ENCODE assay signal across 1 cellular context in the genomic region with DNA sequence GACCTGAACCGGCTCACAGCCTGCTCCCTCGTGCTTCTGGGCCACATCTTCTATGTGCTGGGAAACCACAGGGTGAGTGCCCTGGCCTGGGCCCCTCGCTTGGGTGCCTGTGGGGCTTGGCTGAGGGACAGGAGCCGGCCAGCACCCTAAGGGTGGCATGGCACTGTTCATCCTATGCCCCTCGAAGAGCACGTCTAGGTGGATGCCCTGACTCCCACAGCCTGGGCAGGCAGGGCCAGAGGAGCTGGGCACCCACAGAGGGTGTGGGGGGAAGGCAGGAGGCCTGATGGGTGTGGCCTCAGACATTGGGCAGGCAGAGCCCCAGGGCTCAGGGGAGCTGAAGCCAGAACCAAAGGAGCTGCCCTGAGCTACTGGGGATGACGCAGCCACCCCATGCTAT.
TF ChIP-seq lines count a peak whose summit lies in the region.

No MANE protein-coding gene starts in this region.

TF ChIP-seq in K562, 482 proteins besides CTCF, POLR2A, EP300 and RAD21:
- no peak for TF ChIP-seq ETS2 (tag; IDR thresholded peaks at IDR 0.05; ENCODE audit: borderline replicate concordance, poor library complexity, severe bottlenecking)
- TF ChIP-seq POLR2G (IDR thresholded peaks at IDR 0.05; ENCODE audit: low read depth, low read length): peak; percentile 42; the same call in 1 of the 2 replicates
- no peak for TF ChIP-seq ARID3B (CRISPR knock-in tag; IDR thresholded peaks at IDR 0.05; ENCODE audit: borderline replicate concordance)
- no peak for TF ChIP-seq SMAD3 (CRISPR knock-in tag; conservative IDR thresholded peaks at IDR 0.05)
- no peak for TF ChIP-seq EGR1 (conservative IDR thresholded peaks at IDR 0.05)
- no peak for TF ChIP-seq WHSC1 (IDR thresholded peaks at IDR 0.05; ENCODE audit: low read length)
